9 cellular contexts compared by ENCODE assay signal in genomic region chr20:44609006-44609510, GRCh38. TPM values are rescaled to one million over a fixed set of nuclear protein-coding genes. Genes with fewer than 3 reads are reported as not detected.
A peak's percentile ranks its signal among the peaks of the same experiment; 100 is the strongest.
DNase-seq lines count a peak whose midpoint lies in the region; ATAC-seq, FAIRE-seq and TF ChIP-seq lines count a peak whose summit lies in the region.
"Had no signal": no experiment of that assay in that cellular context is flagged by ENCODE, and none has a peak within 500 bp of the region (broad histone marks: within the 10 kb centered on the region; RNA-seq: fewer than 3 reads in every experiment).

No MANE protein-coding gene starts in this region.

- H3K36me3 ChIP-seq in GM23248 (ENCODE audit: low read depth) (no peaks in the 10 kb centered on the region), K562 (ENCODE audit: control insufficient read depth, insufficient read depth, low read length) (no peaks in the 10 kb centered on the region), skeletal muscle tissue (ENCODE audit: control insufficient read depth in 3 of 3, insufficient read depth in 3 of 3, low read length in 3 of 3) (peaks cover 8 to 11% (median 9%) of the 10 kb centered on the region in 3 donors)

- H3K9me3 ChIP-seq in GM23248 (ENCODE audit: low read depth) (no peaks in the 10 kb centered on the region), K562 (replicated peaks; ENCODE audit: control insufficient read depth, insufficient read depth, low read depth, low read length) (no peaks in the 10 kb centered on the region), skeletal muscle tissue (ENCODE audit: control insufficient read depth in 3 of 3, low read length in 3 of 3) (no peaks in the 10 kb centered on the region)

- H4K20me1 ChIP-seq in GM23248 (ENCODE audit: insufficient read depth) (no peaks in the 10 kb centered on the region), K562 (replicated peaks; ENCODE audit: control insufficient read depth, insufficient read depth, low read length) (no peaks in the 10 kb centered on the region)

- no peaks in the 10 kb centered on the region for H3K27me3 Mint-ChIP-seq in Calu3 (ENCODE audit: unreplicated experiment)

- in situ Hi-C loops in GM23248 (cut with MboI) (loop anchor here (10.0 to 25.0 kb wide), 2 partner anchors 214 to 397 kb away; partner anchors contain the start of gene OSER1), K562 (cut with MboI) (loop anchor here (5.0 to 10.0 kb wide), 2 partner anchors 227 to 394 kb away; partner anchors contain the start of gene OSER1)

- H3K9me3 Mint-ChIP-seq in Calu3 (ENCODE audit: low read depth, unreplicated experiment) = no peaks in the 10 kb centered on the region

- H3F3A ChIP-seq in GM23248 (ENCODE audit: insufficient read depth) = no peaks in the 10 kb centered on the region; the same call in 1 of the 2 replicates

- H3K4me3 Mint-ChIP-seq in Calu3 (ENCODE audit: low read depth, unreplicated experiment) = no peak overlapping the region

- H3K4me1 ChIP-seq in GM23248 (ENCODE audit: insufficient read depth) (peaks cover 17% of the 10 kb centered on the region), K562 (replicated peaks in 1 of 2; ENCODE audit: control insufficient read depth in 2 of 2, insufficient read depth in 2 of 2, low read length in 2 of 2) (peaks cover 5 to 19% of the 10 kb centered on the region in 2 experiments; a peak in 4 of 5 replicates), skeletal muscle tissue (ENCODE audit: control insufficient read depth in 3 of 3, insufficient read depth in 3 of 3, low read length in 3 of 3) (peaks cover 35 to 44% (median 38%) of the 10 kb centered on the region in 3 donors)

- peaks cover 17% of the 10 kb centered on the region for H3K4me1 Mint-ChIP-seq in Calu3 (ENCODE audit: low read depth, unreplicated experiment)

- CTCF ChIA-PET in K562 (lab: Yijun Ruan, JAX; ENCODE audit: low intra/inter-chr PET ratio) (interaction anchor here (0.6 to 2.7 kb wide), 10 partner anchors 16 to 392 kb away, joined by 3 to 20 read pairs (median 7); partner anchors contain the start of genes SERINC3 and TTPAL), Calu3 (lab: Charles Lee) (interaction anchor here (0.6 to 2.1 kb wide), 6 partner anchors 13 to 392 kb away, joined by 3 to 11 read pairs (median 4); no protein-coding TSS in a partner anchor)

- no peaks in the 10 kb centered on the region for H3K27me3 ChIP-seq in GM23248 (replicated peaks; ENCODE audit: insufficient read depth)
- H3K27me3 ChIP-seq in K562 (ENCODE audit: control insufficient read depth in 2 of 2, insufficient read depth in 2 of 2, low read length in 2 of 2) = no peaks in the 10 kb centered on the region
- no peaks in the 10 kb centered on the region for H3K27me3 ChIP-seq in skeletal muscle tissue (ENCODE audit: control insufficient read depth in 3 of 3, insufficient read depth in 3 of 3, low read length in 3 of 3)

- no peak for TF ChIP-seq RAD21 in K562 (CRISPR knock-in tag; conservative IDR thresholded peaks at IDR 0.05 in 1 of 2, IDR thresholded peaks at IDR 0.05 in 1 of 2)

- no peaks in the 10 kb centered on the region for H3K9me2 ChIP-seq in GM23248 (ENCODE audit: insufficient read depth)

- POLR2A ChIA-PET in K562 (lab: Yijun Ruan, JAX) = interaction anchor here (0.6 to 1.0 kb wide), 4 partner anchors 39 to 388 kb away, joined by 3 to 4 read pairs (median 3); no protein-coding TSS in a partner anchor

- peak overlapping the region; percentile 55 for H3K4me2 ChIP-seq in GM23248 (ENCODE audit: unreplicated experiment)
- H3K4me2 ChIP-seq in K562 (ENCODE audit: insufficient read depth, low read length) = no peak overlapping the region

- H2AFZ ChIP-seq in GM23248 (peak overlapping the region; percentile 67), K562 (ENCODE audit: low read depth, low read length) (peak overlapping the region; percentile 94)

- no peak for TF ChIP-seq EP300 in K562 (IDR thresholded peaks at IDR 0.05; ENCODE audit: low read length)

- TF ChIP-seq CTCF in K562 (IDR thresholded peaks at IDR 0.05 in 2 of 3, conservative IDR thresholded peaks at IDR 0.05 in 1 of 3; ENCODE audit: insufficient read depth in 2 of 3, low read depth in 1 of 3, low read length in 3 of 3) (no peak), Calu3 (IDR thresholded peaks at IDR 0.05; ENCODE audit: unreplicated experiment) (no peak)

- 58 to 60% methylated on average over 9 of the region's 9 CpGs for WGBS in GM23248 (ENCODE audit: low coverage in 1 of 2, low lambda C conversion rate in 2 of 2, missing lambda C conversion rate in 2 of 2), 2 experiments
- 59% methylated on average over 9 of the region's 9 CpGs for WGBS in K562 (ENCODE audit: insufficient coverage, low coverage, missing lambda C conversion rate)

- no peak for FAIRE-seq in K562 (lab: Jason Lieb, UNC)

- peak overlapping the region; percentile 63; the same call in 1 of the 2 replicates for H3K9ac ChIP-seq in GM23248
- H3K9ac ChIP-seq in K562 (ENCODE audit: insufficient read depth in 1 of 2, low read depth in 2 of 2, low read length in 2 of 2) = peak overlapping the region in 1 of 2 experiments; percentile 38; a peak in 1 of 4 replicates
- H3K9ac ChIP-seq in skeletal muscle tissue (ENCODE audit: low read depth in 1 of 3, low read length in 3 of 3) = peak overlapping the region; percentile 34 to 76 (median 74)

- intact Hi-C loops in K562 (cut with micrococcal nuclease) (no loop called here), left colon (cut with DNase I, micrococcal nuclease) (loop anchor here (2.0 to 10.0 kb wide), 4 partner anchors 74 to 394 kb away; partner anchors contain the start of genes FITM2 (in 1 of the 2) and OSER1 (in 1 of the 2)), Calu3 (cut with micrococcal nuclease; ENCODE audit: unreplicated experiment) (no loop called here)

- H3K4me3 ChIP-seq in GM23248 (no peak overlapping the region), K562 (no peak overlapping the region), skeletal muscle tissue (ENCODE audit: low read length in 3 of 3) (peak overlapping the region; percentile 61 to 72 (median 69))

- DNase-seq in GM23248 (no peak), K562 (ENCODE audit: extremely low read depth in 1 of 4, low spot score in 3 of 4) (no peak), left colon (no peak), Calu3 (no peak), NCI-H146 (lab: John Stamatoyannopoulos, UW) (no peak)
- DNase-seq: stimulated activated CD4-positive, alpha-beta T cell treated with anti-CD3 and anti-CD28 coated beads, Interleukin-12 subunit alpha, Interleukin-12 subunit beta, amount 100 ng/mL, for 4 hours had no signal

- ATAC-seq in K562 = no peak
- peak; percentile 3 for ATAC-seq in left colon
- no peak for ATAC-seq in GM19452 (IDR thresholded peaks at IDR 0.05; ENCODE audit: unreplicated experiment)
- ATAC-seq in HG03159 (IDR thresholded peaks at IDR 0.05; ENCODE audit: unreplicated experiment) = no peak

- H3K79me2 ChIP-seq in GM23248 (ENCODE audit: insufficient read depth) (peaks cover 62% of the 10 kb centered on the region), K562 (ENCODE audit: control insufficient read depth, insufficient read depth, low read length) (no peaks in the 10 kb centered on the region)

- no peaks in the 10 kb centered on the region for H3K36me3 Mint-ChIP-seq in Calu3 (ENCODE audit: insufficient read depth, unreplicated experiment)

- H3K27ac Mint-ChIP-seq in Calu3 (ENCODE audit: unreplicated experiment) = no peak overlapping the region

- BruUV-seq in K562 (replicated peaks; lab: Mats Ljungman, UMichigan) (no TSS peak), Calu3 (replicated peaks; lab: Mats Ljungman, UMichigan) (no TSS peak)

- no peak for TF ChIP-seq POLR2A in K562 (conservative IDR thresholded peaks at IDR 0.05)

- no peaks in the 10 kb centered on the region for H3K9me1 ChIP-seq in K562 (ENCODE audit: control insufficient read depth, insufficient read depth, low read length)

- H3K27ac ChIP-seq in GM23248 (peak overlapping the region; percentile 22), K562 (ENCODE audit: extremely low read depth, low read depth, low read length) (no peak overlapping the region), skeletal muscle tissue (ENCODE audit: low read depth, low read length) (peak overlapping the region; percentile 80)

RNA-seq across cellular contexts. Expression of gene PKIG, which starts 26.7 kb away (rescaled TPM):
- total RNA-seq in GM23248 (2014; rRNA removed; shearing (Covaris generic)) = 56.1 and 83.7 TPM in 2 replicates
- 44.0 and 46.0 TPM in 2 replicates for polyA plus RNA-seq in GM23248 (2016; fragmentation: Nextera tagmentation; extraction: Ambion mirVana)
- 1.0 TPM in 1 of 2 replicates, not detected in the other for total RNA-seq in K562 (2011; cell fraction: chromatin; rRNA removed; ENCODE audit: low replicate concordance)
- 0.83 and 0.92 TPM in 2 replicates for total RNA-seq in K562 (2011; cell fraction: nucleolus; rRNA removed)
- total RNA-seq in K562 (2011; cell fraction: nucleoplasm; rRNA removed) = 0.59 and 0.92 TPM in 2 replicates
- 4.9 and 7.4 TPM in 2 replicates for total RNA-seq in K562 (2014; rRNA removed)
- total RNA-seq in K562 (2014; rRNA removed; fragmentation: Illumina TruSeq; extraction: Trizol) = 1.6 and 2.9 TPM in 2 replicates
- 5.0 and 6.1 TPM in 2 replicates for total RNA-seq in K562 (2015; rRNA removed; fragmentation: Illumina TruSeq; extraction: Trizol)
- 4.7 and 5.1 TPM in 2 replicates for total RNA-seq in K562 (2021)
- polyA plus RNA-seq in K562 (2011; rRNA removed) = 3.0 and 4.6 TPM in 2 replicates
- 6.9 and 7.3 TPM in 2 replicates for polyA plus RNA-seq in K562 (2011; cell fraction: cytosol; rRNA removed)
- 3.2 and 3.7 TPM in 2 replicates for polyA plus RNA-seq in K562 (2011; cell fraction: nucleus; rRNA removed)
- 6.9 and 7.4 TPM in 2 replicates for polyA plus RNA-seq in K562 (2012)
- 6.2 and 7.0 TPM in 2 replicates for polyA plus RNA-seq in K562 (2014; fragmentation: Illumina TruSeq; extraction: Trizol)
- polyA plus RNA-seq in K562 (2014; fragmentation: Nextera tagmentation; extraction: Ambion mirVana) = under 1 TPM; 0.13 to 0.74 TPM
- 5.7 and 7.6 TPM in 2 replicates for polyA plus RNA-seq in K562 (2014; rRNA removed)
- polyA minus RNA-seq in K562 (2011; rRNA and poly(A)+ RNA removed) = 1.9 and 2.4 TPM in 2 replicates
- polyA minus RNA-seq in K562 (2011; cell fraction: cytosol; rRNA and poly(A)+ RNA removed) = 1.7 and 3.8 TPM in 2 replicates
- polyA minus RNA-seq in K562 (2011; cell fraction: nucleus; rRNA and poly(A)+ RNA removed) = 0.44 and 0.81 TPM in 2 replicates
- 10 to 100 TPM; 30.9 to 44.7 TPM for total RNA-seq in left colon
- total RNA-seq in skeletal muscle tissue = 37.1 TPM
- 6.6 and 7.5 TPM in 2 replicates for total RNA-seq in Calu3 (2022)

RNA-seq across cellular contexts. Expression of gene ADA, which starts 42.4 kb away (rescaled TPM):
- total RNA-seq in GM23248 (2014; rRNA removed; shearing (Covaris generic)) = 7.0 and 8.6 TPM in 2 replicates
- polyA plus RNA-seq in GM23248 (2016; fragmentation: Nextera tagmentation; extraction: Ambion mirVana) = 17.5 and 19.3 TPM in 2 replicates
- total RNA-seq in K562 (2011; cell fraction: chromatin; rRNA removed; ENCODE audit: low replicate concordance) = 5.1 and 18.6 TPM in 2 replicates
- 7.1 and 11.2 TPM in 2 replicates for total RNA-seq in K562 (2011; cell fraction: nucleolus; rRNA removed)
- total RNA-seq in K562 (2011; cell fraction: nucleoplasm; rRNA removed) = 5.2 and 11.3 TPM in 2 replicates
- 4.0 and 8.2 TPM in 2 replicates for total RNA-seq in K562 (2014; rRNA removed)
- total RNA-seq in K562 (2014; rRNA removed; fragmentation: Illumina TruSeq; extraction: Trizol) = 3.4 and 4.4 TPM in 2 replicates
- 4.6 and 5.3 TPM in 2 replicates for total RNA-seq in K562 (2015; rRNA removed; fragmentation: Illumina TruSeq; extraction: Trizol)
- 7.0 and 7.3 TPM in 2 replicates for total RNA-seq in K562 (2021)
- polyA plus RNA-seq in K562 (2011; rRNA removed) = 26.1 and 26.8 TPM in 2 replicates
- polyA plus RNA-seq in K562 (2011; cell fraction: cytosol; rRNA removed) = 30.9 and 33.5 TPM in 2 replicates
- 42.7 and 47.8 TPM in 2 replicates for polyA plus RNA-seq in K562 (2011; cell fraction: nucleus; rRNA removed)
- 5.7 and 7.4 TPM in 2 replicates for polyA plus RNA-seq in K562 (2012)
- 6.8 and 7.2 TPM in 2 replicates for polyA plus RNA-seq in K562 (2014; fragmentation: Illumina TruSeq; extraction: Trizol)
- 1 to 10 TPM; 2.4 to 3.6 TPM for polyA plus RNA-seq in K562 (2014; fragmentation: Nextera tagmentation; extraction: Ambion mirVana)
- polyA plus RNA-seq in K562 (2014; rRNA removed) = 8.9 and 10.9 TPM in 2 replicates
- polyA minus RNA-seq in K562 (2011; rRNA and poly(A)+ RNA removed) = 11.8 and 15.5 TPM in 2 replicates
- polyA minus RNA-seq in K562 (2011; cell fraction: cytosol; rRNA and poly(A)+ RNA removed) = 8.0 and 11.6 TPM in 2 replicates
- 6.2 and 6.8 TPM in 2 replicates for polyA minus RNA-seq in K562 (2011; cell fraction: nucleus; rRNA and poly(A)+ RNA removed)
- total RNA-seq in left colon = 1 to 10 TPM; 2.5 to 3.4 TPM
- total RNA-seq in skeletal muscle tissue = 3.7 TPM
- 7.5 and 8.9 TPM in 2 replicates for total RNA-seq in Calu3 (2022)

Comparison
In these comparisons a context has a peak if more than half of its experiments do, and no peak if none do; other contexts are left out.
1. H3K4me3 ChIP-seq: peak in skeletal muscle tissue (3 of 3); none in GM23248 (single experiment) and K562 (single experiment).
2. intact Hi-C loops: an anchor here in left colon (2.0 to 10.0 kb wide); none called in K562 and Calu3.